Comparison of ENCODE assay signal across 8 cellular contexts in genomic region chr3:71921036-71921435, GRCh38.
"Had no signal": no experiment of that assay in that cellular context is flagged by ENCODE, and none has a peak within 500 bp of the region (broad histone marks: within the 10 kb centered on the region; RNA-seq: fewer than 3 reads in every experiment).

No MANE protein-coding gene starts in this region.

- H3K27ac ChIP-seq: HL-60, KMS-11 had no signal

- H3K4me3 ChIP-seq: K562 had no signal

- DNase-seq: IMR-90, KBM-7, KG1 had no signal

- ATAC-seq: HepG2, K562 had no signal

- H3K4me2 ChIP-seq: KMS-11 had no signal

- H3K9ac ChIP-seq: KMS-11 had no signal

- FAIRE-seq: HepG2, HTR-8/SVneo, K562 had no signal
